Comparison of ENCODE assay signal across 9 cellular contexts in the genomic region with DNA sequence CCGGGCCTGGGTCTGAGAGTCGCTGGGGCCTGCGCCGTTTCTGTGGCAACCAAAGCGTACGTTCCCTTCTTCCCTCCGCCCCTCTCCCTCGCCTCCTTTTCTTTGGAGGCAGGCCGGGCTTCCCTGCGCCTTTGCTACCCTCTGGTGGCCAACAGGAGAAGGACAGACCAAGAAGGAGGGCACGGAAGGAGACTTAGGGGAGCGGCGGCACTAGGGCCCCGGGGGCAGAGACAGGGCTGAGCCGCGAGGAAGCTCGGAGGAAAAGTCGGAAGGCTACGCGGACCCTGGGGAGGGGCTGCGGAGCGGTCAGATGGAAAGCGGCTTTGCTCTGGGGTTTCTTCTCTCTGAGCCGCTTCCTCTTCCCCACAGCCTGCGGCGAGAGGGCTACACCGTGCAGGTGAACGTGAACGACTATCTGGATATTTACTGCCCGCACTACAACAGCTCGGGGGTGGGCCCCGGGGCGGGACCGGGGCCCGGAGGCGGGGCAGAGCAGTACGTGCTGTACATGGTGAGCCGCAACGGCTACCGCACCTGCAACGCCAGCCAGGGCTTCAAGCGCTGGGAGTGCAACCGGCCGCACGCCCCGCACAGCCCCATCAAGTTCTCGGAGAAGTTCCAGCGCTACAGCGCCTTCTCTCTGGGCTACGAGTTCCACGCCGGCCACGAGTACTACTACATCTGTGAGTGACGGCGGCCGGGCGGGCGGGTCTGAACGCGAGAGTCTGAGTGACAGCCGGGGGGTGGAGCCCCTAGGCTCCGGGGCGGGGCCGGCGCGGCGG. TPM values are rescaled to one million over a fixed set of nuclear protein-coding genes. Genes with fewer than 3 reads are reported as not detected.
DNase-seq lines count a peak whose midpoint lies in the region; ATAC-seq, FAIRE-seq and TF ChIP-seq lines count a peak whose summit lies in the region.
"Had no signal": no experiment of that assay in that cellular context is flagged by ENCODE, and none has a peak within 500 bp of the region (broad histone marks: within the 10 kb centered on the region; RNA-seq: fewer than 3 reads in every experiment).

No MANE protein-coding gene starts in this region.

- POLR2A ChIA-PET in activated B cell treated with CpG ODN at 0.5 μM for 24 hours (lab: Charles Lee): interaction anchor here (0.6 to 2.5 kb wide), 31 partner anchors 9 to 1093 kb away, joined by 3 to 54 read pairs (median 5); a partner anchor contains a TSS

- intact Hi-C loops in activated B cell treated with CpG ODN at 0.5 μM for 24 hours (cut with micrococcal nuclease): loop anchor here (1.0 to 5.0 kb wide), 14 partner anchors 14 to 526 kb away; a partner anchor contains a TSS

- no peaks in the 10 kb centered on the region for H3K36me3 Mint-ChIP-seq in activated B cell treated with CpG ODN at 0.5 μM for 24 hours (ENCODE audit: low read depth)

- DNase-seq in AG10803 (ENCODE audit: low read depth) (peak; percentile 89), NCI-H226 (peak; percentile 85), activated B cell treated with CpG ODN at 0.5 μM for 24 hours (peak; percentile 95)
- peak; percentile 90 for DNase-seq in central memory CD4-positive, alpha-beta T cell
- peak; percentile 83 to 90 for DNase-seq in stimulated activated CD4-positive, alpha-beta T cell treated with anti-CD3 and anti-CD28 coated beads, Interleukin-12 subunit alpha, Interleukin-12 subunit beta, amount 100 ng/mL, for 24 hours (ENCODE audit: low read depth in 2 of 2)

- TF ChIP-seq CTCF in AG10803 (conservative IDR thresholded peaks at IDR 0.05; ENCODE audit: low read length) (peak; percentile 83), activated B cell treated with CpG ODN at 0.5 μM for 24 hours (IDR thresholded peaks at IDR 0.05) (peak; percentile 55)

- peak overlapping the region; percentile 86 for H3K4me3 ChIP-seq in AG10803 (ENCODE audit: low read length)

- peaks cover 25% of the 10 kb centered on the region for H3K27me3 Mint-ChIP-seq in activated B cell treated with CpG ODN at 0.5 μM for 24 hours

- peak; percentile 45 for FAIRE-seq in islet of Langerhans (lab: Jason Lieb, UNC)
- FAIRE-seq: colon had no signal

- CTCF ChIA-PET in activated B cell treated with CpG ODN at 0.5 μM for 24 hours (lab: Charles Lee): interaction anchor here (0.6 to 4.3 kb wide), 27 partner anchors 9 to 605 kb away, joined by 3 to 84 read pairs (median 5); a partner anchor contains a TSS

- H3K4me1 Mint-ChIP-seq in activated B cell treated with CpG ODN at 0.5 μM for 24 hours: peaks cover 49% of the 10 kb centered on the region

- ATAC-seq in GM19023 (IDR thresholded peaks at IDR 0.05; ENCODE audit: unreplicated experiment) (peak; percentile 78), HG03280 (IDR thresholded peaks at IDR 0.05; ENCODE audit: unreplicated experiment) (peak; percentile 77), activated B cell treated with CpG ODN at 0.5 μM for 24 hours (ENCODE audit: low read depth) (peak; percentile 77)

- no peaks in the 10 kb centered on the region for H3K9me3 Mint-ChIP-seq in activated B cell treated with CpG ODN at 0.5 μM for 24 hours

- H3K27ac Mint-ChIP-seq in activated B cell treated with CpG ODN at 0.5 μM for 24 hours: peak overlapping the region; percentile 93

- peak overlapping the region; percentile 93 for H3K4me3 Mint-ChIP-seq in activated B cell treated with CpG ODN at 0.5 μM for 24 hours

RNA-seq across cellular contexts. Expression of a gene that starts 6.3 kb away (rescaled TPM):
- 1.2 and 1.7 TPM in 2 replicates for total RNA-seq in activated B cell treated with CpG ODN at 0.5 μM for 24 hours

RNA-seq across cellular contexts. Expression of a gene that starts 21.4 kb away (rescaled TPM):
- total RNA-seq in activated B cell treated with CpG ODN at 0.5 μM for 24 hours: 7.8 and 9.5 TPM in 2 replicates

RNA-seq across cellular contexts. Expression of a gene that starts 33.8 kb away (rescaled TPM):
- total RNA-seq in activated B cell treated with CpG ODN at 0.5 μM for 24 hours: 11.3 and 13.7 TPM in 2 replicates

RNA-seq across cellular contexts. Expression of a gene that starts 42.8 kb away (rescaled TPM):
- total RNA-seq in activated B cell treated with CpG ODN at 0.5 μM for 24 hours: 0.29 TPM in 1 of 2 replicates, not detected in the other

RNA-seq across cellular contexts. Expression of a gene that starts 50.7 kb away (rescaled TPM):
- 77.3 and 85.2 TPM in 2 replicates for total RNA-seq in activated B cell treated with CpG ODN at 0.5 μM for 24 hours

Comparison
In these comparisons a context has a peak if more than half of its experiments do, and no peak if none do; other contexts are left out.
1. Peak in every context shown above with its lines: DNase-seq, ATAC-seq and H3K4me3 ChIP-seq.